ENCODE assay signal across 10 cellular contexts in the genomic region with DNA sequence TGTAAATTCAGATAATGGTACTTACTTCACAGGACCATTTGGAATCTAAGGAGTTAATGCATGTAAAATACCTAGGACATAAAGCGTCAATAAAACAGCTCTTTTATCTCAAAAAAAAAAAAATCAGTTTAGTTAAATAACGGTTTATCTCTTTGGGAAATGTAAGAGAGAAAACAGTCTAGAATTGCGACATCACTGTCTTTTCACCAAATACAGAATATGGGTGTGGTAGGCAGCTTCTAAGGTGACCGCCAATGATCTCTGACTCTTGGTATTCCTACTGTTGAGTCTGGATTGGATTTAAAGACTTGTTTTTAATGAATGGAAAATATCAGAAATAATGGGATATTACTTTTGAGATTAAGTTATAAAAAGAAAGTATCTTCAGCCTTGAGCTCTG.
"Had no signal": no experiment of that assay in that cellular context is flagged by ENCODE, and none has a peak within 500 bp of the region (broad histone marks: within the 10 kb centered on the region; RNA-seq: fewer than 3 reads in every experiment).

No MANE protein-coding gene starts in this region.

- H3K36me3 ChIP-seq: HAP-1 had no signal

- H3K4me3 Mint-ChIP-seq: HFFc6, IgD-negative memory B cell had no signal

- H3K9ac ChIP-seq: GM23248 had no signal

- H3K4me1 Mint-ChIP-seq: IgD-negative memory B cell had no signal

- DNase-seq: GM23248, H7, HFFc6, Kasumi-1, KG1 had no signal

- H3K4me3 ChIP-seq: GM23248, HAP-1, K562 had no signal

- H3K9me3 ChIP-seq: HAP-1 had no signal

- H3K27ac ChIP-seq: GM23248, HL-60 had no signal

- H3K27ac Mint-ChIP-seq: HFFc6, IgD-negative memory B cell had no signal

- ATAC-seq: HCT116, K562 had no signal

- H2AFZ ChIP-seq: GM23248 had no signal

- H3K27me3 Mint-ChIP-seq: IgD-negative memory B cell had no signal

- H3K4me1 ChIP-seq: HAP-1 had no signal

- FAIRE-seq: K562 had no signal

- H3K36me3 Mint-ChIP-seq: IgD-negative memory B cell had no signal
